In the genomic region with DNA sequence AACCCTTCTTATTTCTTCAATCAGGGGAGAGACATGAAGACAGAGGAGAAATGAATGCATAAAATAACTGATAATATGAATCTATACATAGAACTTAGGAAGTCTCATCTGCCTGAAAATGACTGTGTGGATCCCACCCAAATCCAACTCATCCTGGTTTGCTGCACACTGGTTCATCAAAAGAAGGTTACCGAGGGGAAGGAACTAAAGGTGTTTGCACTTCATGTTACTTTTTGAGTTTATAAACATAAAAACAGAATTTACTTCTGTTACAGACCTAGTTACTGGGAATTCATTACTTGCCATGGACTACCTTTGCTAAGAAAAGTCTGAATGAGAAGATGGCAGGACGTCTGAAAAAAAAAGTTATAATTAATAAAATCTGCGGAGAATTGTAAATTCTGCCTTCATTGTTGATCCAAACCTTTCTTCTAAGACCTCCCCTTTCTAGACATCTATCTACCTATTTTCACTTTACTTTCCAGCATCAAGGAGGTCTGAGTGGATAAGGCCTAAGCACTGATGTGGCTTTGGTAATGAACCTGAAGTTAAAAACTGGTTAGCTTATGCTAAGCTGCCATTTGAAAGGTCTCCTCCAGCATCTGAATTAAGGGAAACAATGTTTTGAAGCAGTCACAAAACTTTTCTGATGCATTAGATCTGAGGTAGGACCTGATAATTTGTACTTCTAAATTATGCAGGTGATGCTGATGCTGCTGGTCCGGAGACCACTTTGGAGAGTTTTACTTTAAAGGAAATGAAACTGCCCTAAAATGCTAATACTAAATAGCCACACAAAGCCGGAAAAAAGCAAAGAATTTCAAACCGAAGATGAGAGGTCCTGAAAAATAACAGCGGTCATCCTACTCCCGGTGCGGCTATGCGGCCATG, we compare ENCODE assay signal across 8 cellular contexts.
DNase-seq lines count a peak whose midpoint lies in the region; ATAC-seq and TF ChIP-seq lines count a peak whose summit lies in the region.

No MANE protein-coding gene starts in this region.

- H3K27ac Mint-ChIP-seq in activated naive CD4-positive, alpha-beta T cell treated with anti-CD3 and anti-CD28 coated beads, Interleukin-2, amount 10 ng/mL, durations not matched to agents 7 days and 5 days = peak overlapping the region; percentile 100
- peak overlapping the region; percentile 92 for H3K27ac Mint-ChIP-seq in stimulated activated effector memory CD8-positive, alpha-beta T cell treated with anti-CD3 and anti-CD28 coated beads, Interleukin-12 subunit alpha, Interleukin-12 subunit beta, amount 100 ng/mL, for 72 hours

- no peaks in the 10 kb centered on the region for H3K9me3 Mint-ChIP-seq in activated naive CD4-positive, alpha-beta T cell treated with anti-CD3 and anti-CD28 coated beads, Interleukin-2, amount 10 ng/mL, durations not matched to agents 7 days and 5 days
- H3K9me3 Mint-ChIP-seq in stimulated activated effector memory CD8-positive, alpha-beta T cell treated with anti-CD3 and anti-CD28 coated beads, Interleukin-12 subunit alpha, Interleukin-12 subunit beta, amount 100 ng/mL, for 72 hours = no peaks in the 10 kb centered on the region

- peaks cover 57% of the 10 kb centered on the region for H3K4me1 Mint-ChIP-seq in activated naive CD4-positive, alpha-beta T cell treated with anti-CD3 and anti-CD28 coated beads, Interleukin-2, amount 10 ng/mL, durations not matched to agents 7 days and 5 days
- H3K4me1 Mint-ChIP-seq in stimulated activated effector memory CD8-positive, alpha-beta T cell treated with anti-CD3 and anti-CD28 coated beads, Interleukin-12 subunit alpha, Interleukin-12 subunit beta, amount 100 ng/mL, for 72 hours = peaks cover 50% of the 10 kb centered on the region

- CTCF ChIA-PET in activated naive CD4-positive, alpha-beta T cell treated with anti-CD3 and anti-CD28 coated beads, Interleukin-2, amount 10 ng/mL, durations not matched to agents 7 days and 5 days (lab: Charles Lee) = interaction anchor here (1.0 kb wide), 1 partner anchor 47 kb away, joined by 3 read pairs; a partner anchor contains a TSS

- peak overlapping the region; percentile 67 for H3K4me3 ChIP-seq in SJCRH30
- peak overlapping the region; percentile 82 for H3K4me3 ChIP-seq in fibroblast of villous mesenchyme (ENCODE audit: low read depth, low read length)

- DNase-seq in activated naive CD4-positive, alpha-beta T cell treated with anti-CD3 and anti-CD28 coated beads, Interleukin-2, amount 10 ng/mL, durations not matched to agents 7 days and 5 days = no peak
- DNase-seq in activated naive CD4-positive, alpha-beta T cell treated with Interleukin-2 at 50 U/mL for 16 hours = no peak
- DNase-seq in SJCRH30 (peak in 1 of 2 experiments; percentile 6), fibroblast of villous mesenchyme (ENCODE audit: low read depth) (no peak), SKM-1 treated with dmso at 0.1 percent for 144 hours (lab: John Stamatoyannopoulos, UW; ENCODE audit: unreplicated experiment) (no peak)
- DNase-seq in stimulated activated effector memory CD8-positive, alpha-beta T cell treated with anti-CD3 and anti-CD28 coated beads, Interleukin-12 subunit alpha, Interleukin-12 subunit beta, amount 100 ng/mL, for 72 hours (ENCODE audit: low spot score in 2 of 2) = no peak
- DNase-seq in stimulated activated CD4-positive, alpha-beta T cell treated with anti-CD3 and anti-CD28 coated beads, Interleukin-12 subunit alpha, Interleukin-12 subunit beta, amount 100 ng/mL, for 4 hours = no peak
- no peak for DNase-seq in activated CD4-positive, alpha-beta T cell treated with anti-CD3 and anti-CD28 coated beads, Interleukin-2, amount 50 U/mL, for 4 hours

- no peaks in the 10 kb centered on the region for H3K9me3 ChIP-seq in SJCRH30 (replicated peaks)

- TF ChIP-seq CTCF in fibroblast of villous mesenchyme (IDR thresholded peaks at IDR 0.05; ENCODE audit: insufficient read depth, low read depth, low read length) = no peak

- H3K4me1 ChIP-seq in SJCRH30 = no peaks in the 10 kb centered on the region

- peak overlapping the region; percentile 74 for H3K4me3 Mint-ChIP-seq in activated naive CD4-positive, alpha-beta T cell treated with anti-CD3 and anti-CD28 coated beads, Interleukin-2, amount 10 ng/mL, durations not matched to agents 7 days and 5 days
- H3K4me3 Mint-ChIP-seq in stimulated activated effector memory CD8-positive, alpha-beta T cell treated with anti-CD3 and anti-CD28 coated beads, Interleukin-12 subunit alpha, Interleukin-12 subunit beta, amount 100 ng/mL, for 72 hours = peak overlapping the region; percentile 77

- ATAC-seq in stimulated activated effector memory CD8-positive, alpha-beta T cell treated with anti-CD3 and anti-CD28 coated beads, Interleukin-12 subunit alpha, Interleukin-12 subunit beta, amount 100 ng/mL, for 72 hours = no peak

- no peaks in the 10 kb centered on the region for H3K27me3 Mint-ChIP-seq in activated naive CD4-positive, alpha-beta T cell treated with anti-CD3 and anti-CD28 coated beads, Interleukin-2, amount 10 ng/mL, durations not matched to agents 7 days and 5 days

- H3K36me3 Mint-ChIP-seq in activated naive CD4-positive, alpha-beta T cell treated with anti-CD3 and anti-CD28 coated beads, Interleukin-2, amount 10 ng/mL, durations not matched to agents 7 days and 5 days = peaks cover 14% of the 10 kb centered on the region
- H3K36me3 Mint-ChIP-seq in stimulated activated effector memory CD8-positive, alpha-beta T cell treated with anti-CD3 and anti-CD28 coated beads, Interleukin-12 subunit alpha, Interleukin-12 subunit beta, amount 100 ng/mL, for 72 hours = peaks cover 23% of the 10 kb centered on the region

- H3K36me3 ChIP-seq in SJCRH30 = no peaks in the 10 kb centered on the region

- no peak overlapping the region; the same call in 1 of the 2 replicates for H3K27ac ChIP-seq in SJCRH30

- no peaks in the 10 kb centered on the region for H3K27me3 ChIP-seq in SJCRH30
